ENCODE assay signal across 1 cellular context in the genomic region with DNA sequence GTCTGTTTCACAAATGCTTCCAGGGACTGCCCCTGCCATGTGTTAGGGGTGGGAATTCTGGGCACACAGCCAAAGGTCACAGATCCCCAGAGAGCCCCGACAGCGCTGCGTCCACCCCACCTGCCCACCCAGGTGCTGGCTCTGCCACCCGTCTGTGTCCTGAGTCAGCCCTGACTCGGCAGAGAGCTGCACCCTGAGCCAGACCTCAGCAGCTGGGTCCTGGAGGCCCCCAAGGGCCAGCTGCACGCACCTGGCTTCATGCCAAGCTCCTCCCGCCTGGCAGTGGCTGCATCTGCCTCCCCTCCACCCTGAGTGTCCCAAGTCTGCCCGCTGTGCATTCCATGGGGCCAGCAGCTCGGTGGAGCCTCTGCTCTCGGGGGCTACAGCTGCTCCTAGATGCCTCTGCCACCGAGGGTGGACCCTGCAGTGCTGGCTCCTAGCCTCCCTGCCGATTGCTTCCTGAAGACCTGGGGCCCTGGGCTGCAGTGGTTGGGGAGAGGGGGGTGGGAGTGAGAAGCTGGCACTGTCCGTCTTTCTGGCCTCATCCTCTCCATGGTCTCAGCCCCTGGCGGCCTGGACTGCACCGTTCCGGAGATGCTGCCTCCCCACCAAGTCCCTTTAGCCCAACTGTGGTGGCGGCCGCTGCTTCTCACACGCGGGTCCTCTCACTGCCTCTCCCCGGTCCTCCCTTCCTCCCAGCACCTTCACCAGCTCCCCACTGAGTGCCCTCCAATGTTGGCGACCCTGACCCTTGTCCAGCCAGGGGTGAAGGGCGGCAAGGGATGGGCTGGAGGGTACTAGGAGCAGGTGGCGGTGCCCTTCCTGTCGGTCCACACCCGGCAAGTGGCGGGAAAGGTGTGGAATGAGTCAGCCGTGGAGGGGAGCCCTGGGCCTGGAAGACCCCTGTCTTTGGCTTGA.
TF ChIP-seq lines count a peak whose summit lies in the region.

No MANE protein-coding gene starts in this region.

TF ChIP-seq in HepG2, 621 proteins besides CTCF, POLR2A, EP300 and RAD21 (continued from another document and continues in another):
- TF ChIP-seq, protein P1, sequence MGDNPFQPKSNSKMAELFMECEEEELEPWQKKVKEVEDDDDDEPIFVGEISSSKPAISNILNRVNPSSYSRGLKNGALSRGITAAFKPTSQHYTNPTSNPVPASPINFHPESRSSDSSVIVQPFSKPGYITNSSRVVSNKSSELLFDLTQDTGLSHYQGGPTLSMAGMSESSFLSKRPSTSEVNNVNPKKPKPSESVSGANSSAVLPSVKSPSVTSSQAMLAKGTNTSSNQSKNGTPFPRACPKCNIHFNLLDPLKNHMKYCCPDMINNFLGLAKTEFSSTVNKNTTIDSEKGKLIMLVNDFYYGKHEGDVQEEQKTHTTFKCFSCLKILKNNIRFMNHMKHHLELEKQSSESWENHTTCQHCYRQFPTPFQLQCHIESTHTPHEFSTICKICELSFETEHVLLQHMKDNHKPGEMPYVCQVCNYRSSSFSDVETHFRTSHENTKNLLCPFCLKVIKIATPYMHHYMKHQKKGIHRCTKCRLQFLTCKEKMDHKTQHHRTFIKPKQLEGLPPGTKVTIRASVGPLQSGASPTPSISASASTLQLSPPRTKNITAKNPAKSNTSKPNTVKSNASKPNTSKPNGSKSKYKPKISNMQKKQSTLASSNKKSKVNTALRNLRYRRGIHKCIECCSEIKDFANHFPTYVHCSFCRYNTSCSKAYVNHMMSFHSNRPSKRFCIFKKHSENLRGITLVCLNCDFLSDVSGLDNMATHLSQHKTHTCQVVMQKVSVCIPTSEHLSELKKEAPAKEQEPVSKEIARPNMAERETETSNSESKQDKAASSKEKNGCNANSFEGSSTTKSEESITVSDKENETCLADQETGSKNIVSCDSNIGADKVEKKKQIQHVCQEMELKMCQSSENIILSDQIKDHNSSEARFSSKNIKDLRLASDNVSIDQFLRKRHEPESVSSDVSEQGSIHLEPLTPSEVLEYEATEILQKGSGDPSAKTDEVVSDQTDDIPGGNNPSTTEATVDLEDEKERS (CRISPR knock-in tag; IDR thresholded peaks at IDR 0.05): 0 out of 2 replicates have a peak, but pooled peaks have one; percentile 63
- TF ChIP-seq ZNF484 (CRISPR knock-in tag; IDR thresholded peaks at IDR 0.05; ENCODE audit: borderline replicate concordance, low read depth): no peak
- TF ChIP-seq ZNF12 (CRISPR knock-in tag; IDR thresholded peaks at IDR 0.05): no peak
- no peak for TF ChIP-seq ZNF432 (CRISPR knock-in tag; IDR thresholded peaks at IDR 0.05; ENCODE audit: borderline replicate concordance)
- no peak for TF ChIP-seq ZNF562 (CRISPR knock-in tag; IDR thresholded peaks at IDR 0.05; ENCODE audit: borderline replicate concordance)
- TF ChIP-seq, protein P2, sequence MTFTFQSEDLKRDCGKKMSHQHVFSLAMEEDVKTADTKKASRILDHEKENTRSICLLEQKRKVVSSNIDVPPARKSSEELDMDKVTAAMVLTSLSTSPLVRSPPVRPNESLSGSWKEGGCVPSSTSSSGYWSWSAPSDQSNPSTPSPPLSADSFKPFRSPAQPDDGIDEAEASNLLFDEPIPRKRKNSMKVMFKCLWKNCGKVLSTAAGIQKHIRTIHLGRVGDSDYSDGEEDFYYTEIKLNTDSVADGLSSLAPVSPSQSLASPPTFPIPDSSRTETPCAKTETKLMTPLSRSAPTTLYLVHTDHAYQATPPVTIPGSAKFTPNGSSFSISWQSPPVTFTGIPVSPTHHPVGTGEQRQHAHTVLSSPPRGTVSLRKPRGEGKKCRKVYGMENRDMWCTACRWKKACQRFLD (CRISPR knock-in tag; IDR thresholded peaks at IDR 0.05; ENCODE audit: borderline replicate concordance): 0 out of 2 replicates have a peak, but pooled peaks have one; percentile 79
- TF ChIP-seq, protein P3, sequence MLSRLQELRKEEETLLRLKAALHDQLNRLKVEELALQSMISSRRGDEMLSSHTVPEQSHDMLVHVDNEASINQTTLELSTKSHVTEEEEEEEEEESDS (CRISPR knock-in tag; IDR thresholded peaks at IDR 0.05; ENCODE audit: borderline replicate concordance): peak; percentile 77; the same call in 1 of the 2 replicates
- peak; percentile 30; the same call in 1 of the 2 replicates for TF ChIP-seq FOXK1 (CRISPR knock-in tag; IDR thresholded peaks at IDR 0.05; ENCODE audit: borderline replicate concordance, low read depth)
- TF ChIP-seq SIN3A (IDR thresholded peaks at IDR 0.05; ENCODE audit: borderline replicate concordance, low read depth, low read length): peak; percentile 64; the same call in 1 of the 2 replicates
- TF ChIP-seq HOXA9 (CRISPR knock-in tag; IDR thresholded peaks at IDR 0.05; ENCODE audit: borderline replicate concordance): no peak
- peak; percentile 69; the same call in 1 of the 2 replicates for TF ChIP-seq ZNF441 (CRISPR knock-in tag; IDR thresholded peaks at IDR 0.05; ENCODE audit: borderline replicate concordance)
- no peak for TF ChIP-seq MBNL3 (CRISPR knock-in tag; conservative IDR thresholded peaks at IDR 0.05)
- TF ChIP-seq, protein P4, sequence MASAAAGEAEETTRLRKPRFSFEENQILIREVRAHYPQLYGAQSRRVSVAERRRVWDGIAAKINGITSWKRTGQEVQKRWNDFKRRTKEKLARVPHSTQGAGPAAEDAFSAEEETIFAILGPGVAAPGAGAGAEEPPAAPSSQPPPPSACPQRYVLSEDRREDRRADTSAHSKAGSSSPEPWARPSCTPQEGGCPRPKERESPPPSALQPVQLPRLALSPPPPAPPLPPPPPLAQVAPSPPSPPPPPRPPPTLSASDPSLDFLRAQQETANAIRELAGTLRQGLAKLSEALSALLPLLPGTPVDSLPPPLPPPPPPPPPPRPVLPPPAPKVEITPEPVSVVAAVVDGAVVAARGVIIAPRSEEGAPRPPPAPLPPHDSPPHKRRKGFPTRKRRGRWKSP (CRISPR knock-in tag; IDR thresholded peaks at IDR 0.05): peak; percentile 35; the same call in 1 of the 2 replicates
- TF ChIP-seq, protein P5, sequence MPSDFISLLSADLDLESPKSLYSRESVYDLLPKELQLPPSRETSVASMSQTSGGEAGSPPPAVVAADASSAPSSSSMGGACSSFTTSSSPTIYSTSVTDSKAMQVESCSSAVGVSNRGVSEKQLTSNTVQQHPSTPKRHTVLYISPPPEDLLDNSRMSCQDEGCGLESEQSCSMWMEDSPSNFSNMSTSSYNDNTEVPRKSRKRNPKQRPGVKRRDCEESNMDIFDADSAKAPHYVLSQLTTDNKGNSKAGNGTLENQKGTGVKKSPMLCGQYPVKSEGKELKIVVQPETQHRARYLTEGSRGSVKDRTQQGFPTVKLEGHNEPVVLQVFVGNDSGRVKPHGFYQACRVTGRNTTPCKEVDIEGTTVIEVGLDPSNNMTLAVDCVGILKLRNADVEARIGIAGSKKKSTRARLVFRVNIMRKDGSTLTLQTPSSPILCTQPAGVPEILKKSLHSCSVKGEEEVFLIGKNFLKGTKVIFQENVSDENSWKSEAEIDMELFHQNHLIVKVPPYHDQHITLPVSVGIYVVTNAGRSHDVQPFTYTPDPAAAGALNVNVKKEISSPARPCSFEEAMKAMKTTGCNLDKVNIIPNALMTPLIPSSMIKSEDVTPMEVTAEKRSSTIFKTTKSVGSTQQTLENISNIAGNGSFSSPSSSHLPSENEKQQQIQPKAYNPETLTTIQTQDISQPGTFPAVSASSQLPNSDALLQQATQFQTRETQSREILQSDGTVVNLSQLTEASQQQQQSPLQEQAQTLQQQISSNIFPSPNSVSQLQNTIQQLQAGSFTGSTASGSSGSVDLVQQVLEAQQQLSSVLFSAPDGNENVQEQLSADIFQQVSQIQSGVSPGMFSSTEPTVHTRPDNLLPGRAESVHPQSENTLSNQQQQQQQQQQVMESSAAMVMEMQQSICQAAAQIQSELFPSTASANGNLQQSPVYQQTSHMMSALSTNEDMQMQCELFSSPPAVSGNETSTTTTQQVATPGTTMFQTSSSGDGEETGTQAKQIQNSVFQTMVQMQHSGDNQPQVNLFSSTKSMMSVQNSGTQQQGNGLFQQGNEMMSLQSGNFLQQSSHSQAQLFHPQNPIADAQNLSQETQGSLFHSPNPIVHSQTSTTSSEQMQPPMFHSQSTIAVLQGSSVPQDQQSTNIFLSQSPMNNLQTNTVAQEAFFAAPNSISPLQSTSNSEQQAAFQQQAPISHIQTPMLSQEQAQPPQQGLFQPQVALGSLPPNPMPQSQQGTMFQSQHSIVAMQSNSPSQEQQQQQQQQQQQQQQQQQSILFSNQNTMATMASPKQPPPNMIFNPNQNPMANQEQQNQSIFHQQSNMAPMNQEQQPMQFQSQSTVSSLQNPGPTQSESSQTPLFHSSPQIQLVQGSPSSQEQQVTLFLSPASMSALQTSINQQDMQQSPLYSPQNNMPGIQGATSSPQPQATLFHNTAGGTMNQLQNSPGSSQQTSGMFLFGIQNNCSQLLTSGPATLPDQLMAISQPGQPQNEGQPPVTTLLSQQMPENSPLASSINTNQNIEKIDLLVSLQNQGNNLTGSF (CRISPR knock-in tag; IDR thresholded peaks at IDR 0.05): no peak
- no peak for TF ChIP-seq WIZ (CRISPR knock-in tag; IDR thresholded peaks at IDR 0.05)
- peak; percentile 47 for TF ChIP-seq FOXO1 (CRISPR knock-in tag; IDR thresholded peaks at IDR 0.05)
- no peak for TF ChIP-seq SYNCRIP (IDR thresholded peaks at IDR 0.05; ENCODE audit: insufficient read depth, low read depth, low read length)
- TF ChIP-seq TP53 (CRISPR knock-in tag; conservative IDR thresholded peaks at IDR 0.05): no peak
- no peak; the same call in 1 of the 2 replicates for TF ChIP-seq ZFP90 (CRISPR knock-in tag; IDR thresholded peaks at IDR 0.05; ENCODE audit: borderline replicate concordance)
- peak; percentile 97 for TF ChIP-seq HNRNPL (IDR thresholded peaks at IDR 0.05; ENCODE audit: low read depth, low read length)
- TF ChIP-seq RBAK (CRISPR knock-in tag; IDR thresholded peaks at IDR 0.05): peak; percentile 57; the same call in 1 of the 2 replicates
- TF ChIP-seq KAT7 (CRISPR knock-in tag; IDR thresholded peaks at IDR 0.05; ENCODE audit: borderline replicate concordance): no peak; the same call in 1 of the 2 replicates
- TF ChIP-seq MYNN (CRISPR knock-in tag; IDR thresholded peaks at IDR 0.05; ENCODE audit: low read depth): no peak
- TF ChIP-seq, protein P6, sequence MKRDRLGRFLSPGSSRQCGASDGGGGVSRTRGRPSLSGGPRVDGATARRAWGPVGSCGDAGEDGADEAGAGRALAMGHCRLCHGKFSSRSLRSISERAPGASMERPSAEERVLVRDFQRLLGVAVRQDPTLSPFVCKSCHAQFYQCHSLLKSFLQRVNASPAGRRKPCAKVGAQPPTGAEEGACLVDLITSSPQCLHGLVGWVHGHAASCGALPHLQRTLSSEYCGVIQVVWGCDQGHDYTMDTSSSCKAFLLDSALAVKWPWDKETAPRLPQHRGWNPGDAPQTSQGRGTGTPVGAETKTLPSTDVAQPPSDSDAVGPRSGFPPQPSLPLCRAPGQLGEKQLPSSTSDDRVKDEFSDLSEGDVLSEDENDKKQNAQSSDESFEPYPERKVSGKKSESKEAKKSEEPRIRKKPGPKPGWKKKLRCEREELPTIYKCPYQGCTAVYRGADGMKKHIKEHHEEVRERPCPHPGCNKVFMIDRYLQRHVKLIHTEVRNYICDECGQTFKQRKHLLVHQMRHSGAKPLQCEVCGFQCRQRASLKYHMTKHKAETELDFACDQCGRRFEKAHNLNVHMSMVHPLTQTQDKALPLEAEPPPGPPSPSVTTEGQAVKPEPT (CRISPR knock-in tag; IDR thresholded peaks at IDR 0.05; ENCODE audit: low read depth): peak; percentile 86; the same call in 1 of the 2 replicates
- TF ChIP-seq, protein P7, sequence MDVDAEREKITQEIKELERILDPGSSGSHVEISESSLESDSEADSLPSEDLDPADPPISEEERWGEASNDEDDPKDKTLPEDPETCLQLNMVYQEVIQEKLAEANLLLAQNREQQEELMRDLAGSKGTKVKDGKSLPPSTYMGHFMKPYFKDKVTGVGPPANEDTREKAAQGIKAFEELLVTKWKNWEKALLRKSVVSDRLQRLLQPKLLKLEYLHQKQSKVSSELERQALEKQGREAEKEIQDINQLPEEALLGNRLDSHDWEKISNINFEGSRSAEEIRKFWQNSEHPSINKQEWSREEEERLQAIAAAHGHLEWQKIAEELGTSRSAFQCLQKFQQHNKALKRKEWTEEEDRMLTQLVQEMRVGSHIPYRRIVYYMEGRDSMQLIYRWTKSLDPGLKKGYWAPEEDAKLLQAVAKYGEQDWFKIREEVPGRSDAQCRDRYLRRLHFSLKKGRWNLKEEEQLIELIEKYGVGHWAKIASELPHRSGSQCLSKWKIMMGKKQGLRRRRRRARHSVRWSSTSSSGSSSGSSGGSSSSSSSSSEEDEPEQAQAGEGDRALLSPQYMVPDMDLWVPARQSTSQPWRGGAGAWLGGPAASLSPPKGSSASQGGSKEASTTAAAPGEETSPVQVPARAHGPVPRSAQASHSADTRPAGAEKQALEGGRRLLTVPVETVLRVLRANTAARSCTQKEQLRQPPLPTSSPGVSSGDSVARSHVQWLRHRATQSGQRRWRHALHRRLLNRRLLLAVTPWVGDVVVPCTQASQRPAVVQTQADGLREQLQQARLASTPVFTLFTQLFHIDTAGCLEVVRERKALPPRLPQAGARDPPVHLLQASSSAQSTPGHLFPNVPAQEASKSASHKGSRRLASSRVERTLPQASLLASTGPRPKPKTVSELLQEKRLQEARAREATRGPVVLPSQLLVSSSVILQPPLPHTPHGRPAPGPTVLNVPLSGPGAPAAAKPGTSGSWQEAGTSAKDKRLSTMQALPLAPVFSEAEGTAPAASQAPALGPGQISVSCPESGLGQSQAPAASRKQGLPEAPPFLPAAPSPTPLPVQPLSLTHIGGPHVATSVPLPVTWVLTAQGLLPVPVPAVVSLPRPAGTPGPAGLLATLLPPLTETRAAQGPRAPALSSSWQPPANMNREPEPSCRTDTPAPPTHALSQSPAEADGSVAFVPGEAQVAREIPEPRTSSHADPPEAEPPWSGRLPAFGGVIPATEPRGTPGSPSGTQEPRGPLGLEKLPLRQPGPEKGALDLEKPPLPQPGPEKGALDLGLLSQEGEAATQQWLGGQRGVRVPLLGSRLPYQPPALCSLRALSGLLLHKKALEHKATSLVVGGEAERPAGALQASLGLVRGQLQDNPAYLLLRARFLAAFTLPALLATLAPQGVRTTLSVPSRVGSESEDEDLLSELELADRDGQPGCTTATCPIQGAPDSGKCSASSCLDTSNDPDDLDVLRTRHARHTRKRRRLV (CRISPR knock-in tag; IDR thresholded peaks at IDR 0.05): peak; percentile 61; the same call in 1 of the 2 replicates
- TF ChIP-seq, protein P8, sequence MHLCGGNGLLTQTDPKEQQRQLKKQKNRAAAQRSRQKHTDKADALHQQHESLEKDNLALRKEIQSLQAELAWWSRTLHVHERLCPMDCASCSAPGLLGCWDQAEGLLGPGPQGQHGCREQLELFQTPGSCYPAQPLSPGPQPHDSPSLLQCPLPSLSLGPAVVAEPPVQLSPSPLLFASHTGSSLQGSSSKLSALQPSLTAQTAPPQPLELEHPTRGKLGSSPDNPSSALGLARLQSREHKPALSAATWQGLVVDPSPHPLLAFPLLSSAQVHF (CRISPR knock-in tag; IDR thresholded peaks at IDR 0.05): no peak
- TF ChIP-seq NFATC3 (CRISPR knock-in tag; IDR thresholded peaks at IDR 0.05): no peak
- TF ChIP-seq ETV5 (CRISPR knock-in tag; IDR thresholded peaks at IDR 0.05; ENCODE audit: borderline replicate concordance): peak; percentile 53; the same call in 1 of the 2 replicates
- TF ChIP-seq TAF1 (CRISPR knock-in tag; IDR thresholded peaks at IDR 0.05): peak; percentile 53
- no peak for TF ChIP-seq ZFP36 (IDR thresholded peaks at IDR 0.05; ENCODE audit: borderline replicate concordance, low read depth, low read length, partially characterized antibody)
- peak; percentile 67 for TF ChIP-seq ZNF263 (CRISPR knock-in tag; IDR thresholded peaks at IDR 0.05)
- 0 out of 2 replicates have a peak, but pooled peaks have one; percentile 60 for TF ChIP-seq ZNF569 (CRISPR knock-in tag; IDR thresholded peaks at IDR 0.05; ENCODE audit: borderline replicate concordance)
